Comparison of ENCODE assay signal across 32 cellular contexts in the genomic region with DNA sequence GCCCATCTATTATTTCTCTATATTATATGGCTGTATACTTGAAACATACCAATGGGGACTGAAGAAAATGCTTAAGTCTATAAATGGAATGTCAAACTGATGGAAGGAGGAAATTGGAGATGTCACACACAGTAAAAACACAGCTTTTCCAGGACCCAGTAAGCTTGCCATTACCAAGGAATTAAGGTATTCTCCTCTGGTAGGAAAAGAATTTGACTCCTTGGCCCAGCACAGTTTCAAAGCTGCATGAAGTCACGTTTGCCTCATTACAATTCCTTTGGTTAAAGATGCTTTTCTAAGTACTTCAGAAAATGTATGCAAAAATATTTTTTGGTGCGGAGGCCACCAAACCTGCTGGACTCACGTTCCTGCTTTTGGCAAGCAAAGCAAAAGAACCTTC. TPM values are rescaled to one million over a fixed set of nuclear protein-coding genes. Genes with fewer than 3 reads are reported as not detected.
"Had no signal": no experiment of that assay in that cellular context is flagged by ENCODE, and none has a peak within 500 bp of the region (broad histone marks: within the 10 kb centered on the region; RNA-seq: fewer than 3 reads in every experiment).

No MANE protein-coding gene starts in this region.

- H3K4me3 ChIP-seq: adrenal gland, colonic mucosa, dorsolateral prefrontal cortex, gastrocnemius medialis, hepatocyte, ovary, skin epidermis, testis, transverse colon had no signal

- H3K27ac ChIP-seq: adrenal gland, colonic mucosa, dorsolateral prefrontal cortex, gastrocnemius medialis, hepatocyte, ovary, skin epidermis, testis, transverse colon had no signal

- H3K9me3 ChIP-seq: adrenal gland, colonic mucosa, gastrocnemius medialis, ovary, testis, transverse colon had no signal

- H3K4me2 ChIP-seq: hepatocyte had no signal

- ATAC-seq: activated CD4-positive, alpha-beta T cell treated with anti-CD3 and anti-CD28 coated beads for 36 hours; gastrocnemius medialis; left colon; sciatic nerve; stimulated activated naive CD8-positive, alpha-beta T cell treated with anti-CD3 and anti-CD28 coated beads, Interleukin-15, Interleukin-2, amounts not matched to agents 100 U/mL and 50 U/mL, for 24 hours had no signal

- H3K27me3 ChIP-seq: adrenal gland, colonic mucosa, dorsolateral prefrontal cortex, gastrocnemius medialis, hepatocyte, ovary, testis, transverse colon had no signal

- H3K4me1 ChIP-seq: adrenal gland, colonic mucosa, testis, transverse colon had no signal

- H3K36me3 ChIP-seq: adrenal gland, colonic mucosa, gastrocnemius medialis, ovary, transverse colon had no signal

- DNase-seq: activated B cell treated with CpG ODN at 0.5 μM for 24 hours; activated CD4-positive, alpha-beta T cell treated with anti-CD3 and anti-CD28 coated beads for 36 hours; activated CD4-positive, alpha-beta T cell treated with anti-CD3 and anti-CD28 coated beads, Interleukin-2, amount 50 U/mL, for 48 hours; activated CD8-positive, alpha-beta memory T cell treated with anti-CD3 and anti-CD28 coated beads, Interleukin-2, amount 50 U/mL, for 4 hours; activated effector memory CD4-positive, alpha-beta T cell treated with anti-CD3 and anti-CD28 coated beads, Interleukin-2, amount 50 U/mL, for 16 hours; activated naive CD4-positive, alpha-beta T cell treated with anti-CD3 and anti-CD28 coated beads for 36 hours; activated naive CD8-positive, alpha-beta T cell treated with anti-CD3 and anti-CD28 coated beads for 36 hours; activated T-cell treated with anti-CD3 and anti-CD28 coated beads, Interleukin-2, amount 50 U/mL, for 1 hour; adrenal gland; aorta; colonic mucosa; dorsolateral prefrontal cortex; effector memory CD4-positive, alpha-beta T cell; gastrocnemius medialis; glutamatergic neuron; left colon; mammary epithelial cell; naive B cell; nephron progenitor cell; ovary; retina; stimulated activated CD4-positive, alpha-beta T cell treated with anti-CD3 and anti-CD28 coated beads, Interleukin-12 subunit alpha, Interleukin-12 subunit beta, amount 100 ng/mL, for 4 hours; stimulated activated CD4-positive, alpha-beta T cell treated with anti-CD3 and anti-CD28 coated beads, Interleukin-4, amount 100 ng/mL, for 1 hour; stimulated activated naive CD8-positive, alpha-beta T cell treated with anti-CD3 and anti-CD28 coated beads, Interleukin-15, Interleukin-2, amounts not matched to agents 100 U/mL and 50 U/mL, for 24 hours; T-helper 2 cell; testis; transverse colon had no signal

- H2AFZ ChIP-seq: hepatocyte had no signal

RNA-seq across cellular contexts. Expression of a gene that starts 48.5 kb away (rescaled TPM):
- total RNA-seq: activated B cell treated with CpG ODN at 0.5 μM for 24 hours; activated CD4-positive, alpha-beta T cell treated with anti-CD3 and anti-CD28 coated beads for 36 hours; activated CD8-positive, alpha-beta memory T cell treated with anti-CD3 and anti-CD28 coated beads for 36 hours; activated naive CD4-positive, alpha-beta T cell treated with anti-CD3 and anti-CD28 coated beads for 36 hours; activated naive CD8-positive, alpha-beta T cell treated with anti-CD3 and anti-CD28 coated beads for 36 hours; activated T-helper 1 cell treated with anti-CD3 and anti-CD28 coated beads, Interleukin-12 subunit alpha, Interleukin-12 subunit beta, Interleukin-2, Interleukin-4 antibody, amounts not matched to agents 30 ng/mL and 10 ng/mL and 1 ng/mL, durations not matched to agents 14 hours and 24 hours and 36 hours had no signal
